In the genomic region with DNA sequence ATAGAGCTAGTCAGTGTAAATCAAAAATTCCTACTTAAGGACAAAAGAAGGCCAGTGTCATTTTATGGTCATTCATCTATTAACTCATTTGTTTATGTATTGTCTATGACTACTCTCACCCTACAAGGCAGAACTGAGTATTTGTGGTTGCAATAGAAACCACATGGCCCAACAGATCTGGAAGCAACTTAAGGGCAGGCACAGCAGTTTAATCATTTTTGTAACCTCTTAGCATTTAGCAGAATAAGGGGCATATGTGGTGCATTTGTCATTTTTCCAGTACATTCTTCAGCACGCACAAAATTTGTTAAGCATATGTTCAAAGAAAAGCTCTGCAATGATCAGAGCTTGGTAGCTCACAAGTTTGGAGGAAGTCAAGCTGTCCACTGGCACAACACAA, we compare ENCODE assay signal across 8 cellular contexts. TPM values are rescaled to one million over a fixed set of nuclear protein-coding genes. Genes with fewer than 3 reads are reported as not detected.
DNase-seq lines count a peak whose midpoint lies in the region; ATAC-seq and TF ChIP-seq lines count a peak whose summit lies in the region.

No MANE protein-coding gene starts in this region.

- H3K27ac ChIP-seq in A673 (ENCODE audit: low read depth, low read length, poor library complexity, severe bottlenecking) (peak overlapping the region; percentile 75), esophagus squamous epithelium (peak overlapping the region; percentile 86 to 93 (median 92)), sigmoid colon (peak overlapping the region in 2 of 4 donors; percentile 11 to 86)

- peak; percentile 26 for TF ChIP-seq POLR2A in GM18505 (IDR thresholded peaks at IDR 0.05; ENCODE audit: borderline replicate concordance, extremely low read depth, insufficient read depth, insufficient read length)
- TF ChIP-seq POLR2A in esophagus squamous epithelium (IDR thresholded peaks at IDR 0.05) = no peak
- TF ChIP-seq POLR2A in sigmoid colon (IDR thresholded peaks at IDR 0.05) = no peak

- ATAC-seq in GM18505 (IDR thresholded peaks at IDR 0.05; ENCODE audit: unreplicated experiment) = no peak
- ATAC-seq in HG02943 (IDR thresholded peaks at IDR 0.05; ENCODE audit: low read depth, unreplicated experiment) = peak; percentile 46
- ATAC-seq in HG03025 (IDR thresholded peaks at IDR 0.05; ENCODE audit: low FRiP score, unreplicated experiment) = no peak

- H3K4me3 ChIP-seq in A673 (ENCODE audit: low read depth, low read length, poor library complexity, severe bottlenecking) = peak overlapping the region; percentile 75
- H3K4me3 ChIP-seq in esophagus squamous epithelium = peak overlapping the region; percentile 65 to 92 (median 85)
- H3K4me3 ChIP-seq in sigmoid colon = peak overlapping the region; percentile 61 to 76 (median 66)

- CTCF ChIA-PET in A673 (lab: Charles Lee) = no interaction called here

- H3K27me3 ChIP-seq in A673 (replicated peaks; ENCODE audit: insufficient read depth, low read depth, low read length, poor library complexity) = no peaks in the 10 kb centered on the region
- H3K27me3 ChIP-seq in esophagus squamous epithelium = no peaks in the 10 kb centered on the region
- H3K27me3 ChIP-seq in sigmoid colon = no peaks in the 10 kb centered on the region

- TF ChIP-seq CTCF in A673 (conservative IDR thresholded peaks at IDR 0.05; ENCODE audit: low read depth, low read length) = no peak
- TF ChIP-seq CTCF in esophagus squamous epithelium (IDR thresholded peaks at IDR 0.05) = no peak
- TF ChIP-seq CTCF in sigmoid colon (IDR thresholded peaks at IDR 0.05) = no peak

- no peaks in the 10 kb centered on the region for H3K9me3 ChIP-seq in A673 (ENCODE audit: low read depth, low read length, poor library complexity, severe bottlenecking)
- no peaks in the 10 kb centered on the region for H3K9me3 ChIP-seq in esophagus squamous epithelium
- no peaks in the 10 kb centered on the region for H3K9me3 ChIP-seq in sigmoid colon

- no TSS peak for BruUV-seq in A673 (replicated peaks; lab: Mats Ljungman, UMichigan)

- peaks cover 4% of the 10 kb centered on the region for H3K36me3 ChIP-seq in A673 (ENCODE audit: insufficient read depth, low read length, poor library complexity, severe bottlenecking)
- peaks cover 0 to 3% (median 0%) of the 10 kb centered on the region in 3 donors for H3K36me3 ChIP-seq in esophagus squamous epithelium
- no peaks in the 10 kb centered on the region for H3K36me3 ChIP-seq in sigmoid colon

- DNase-seq in A673 (ENCODE audit: low spot score) = no peak
- peak; percentile 85 for DNase-seq in RKO (ENCODE audit: low spot score)
- no peak for DNase-seq in esophagus squamous epithelium (lab: John Stamatoyannopoulos, UW)
- no peak for DNase-seq in sigmoid colon
- DNase-seq in NCI-H1436 (lab: John Stamatoyannopoulos, UW) = no peak

- intact Hi-C loops in A673 (cut with micrococcal nuclease; ENCODE audit: unreplicated experiment) (no loop called here), esophagus squamous epithelium (cut with DNase I) (no loop called here), sigmoid colon (cut with DNase I) (loop anchor here (5.0 kb wide), 2 partner anchors 68 to 192 kb away; partner anchors contain the start of genes C9orf43, POLE3 and SLC31A2)

- POLR2A ChIA-PET in A673 (lab: Charles Lee; ENCODE audit: low non-redundant PET) = no interaction called here

- no peak for TF ChIP-seq EP300 in sigmoid colon (IDR thresholded peaks at IDR 0.05)

- 20 to 31% methylated on average over 1 of the region's 1 CpG for WGBS in esophagus squamous epithelium, 2 donors
- WGBS in sigmoid colon, 2 donors = 28 to 38% methylated on average over 1 of the region's 1 CpG

- H3K4me1 ChIP-seq in A673 (ENCODE audit: insufficient read depth, low read length, poor library complexity, severe bottlenecking) (peaks cover 18% of the 10 kb centered on the region), esophagus squamous epithelium (peaks cover 19 to 76% (median 22%) of the 10 kb centered on the region in 3 donors), sigmoid colon (peaks cover 0 to 46% (median 28%) of the 10 kb centered on the region in 4 donors)

RNA-seq across cellular contexts. Expression of gene FKBP15, which starts 1.1 kb away (rescaled TPM):
- total RNA-seq in A673 (2021) (22.0 and 23.5 TPM in 2 replicates), esophagus squamous epithelium (10 to 100 TPM; 17.7 to 23.3 (median 20.5) TPM), sigmoid colon (10 to 100 TPM; 18.8 to 22.5 (median 20.9) TPM)
- polyA plus RNA-seq in sigmoid colon = 10 to 100 TPM in 1 of 3 donors, 1 to 10 TPM in 2; 7.2 to 16.5 (median 9.5) TPM

RNA-seq across cellular contexts. Expression of gene SLC31A1, which starts 1.4 kb away (rescaled TPM):
- total RNA-seq in A673 (2021) (31.9 and 32.7 TPM in 2 replicates), esophagus squamous epithelium (10 to 100 TPM; 11.0 to 23.4 (median 17.8) TPM), sigmoid colon (1 to 10 TPM; 7.1 to 9.6 (median 8.6) TPM)
- 10 to 100 TPM in 2 of 3 donors, 1 to 10 TPM in 1; 4.2 to 28.0 (median 12.0) TPM for polyA plus RNA-seq in sigmoid colon

RNA-seq across cellular contexts. Expression of gene CDC26, which starts 55.4 kb away (rescaled TPM):
- total RNA-seq in A673 (2021) (17.9 and 25.4 TPM in 2 replicates), esophagus squamous epithelium (10 to 100 TPM; 20.5 to 42.4 (median 26.5) TPM), sigmoid colon (10 to 100 TPM; 57.1 to 71.7 (median 66.2) TPM)
- polyA plus RNA-seq in sigmoid colon = 10 to 100 TPM; 33.8 to 74.5 (median 64.5) TPM

RNA-seq across cellular contexts. Expression of gene PRPF4, which starts 55.5 kb away (rescaled TPM):
- total RNA-seq in A673 (2021) (54.4 and 59.8 TPM in 2 replicates), esophagus squamous epithelium (10 to 100 TPM; 11.4 to 19.0 (median 17.4) TPM), sigmoid colon (10 to 100 TPM; 12.7 to 21.4 (median 14.1) TPM)
- 10 to 100 TPM in 1 of 3 donors, 1 to 10 TPM in 2; 7.9 to 15.5 (median 9.0) TPM for polyA plus RNA-seq in sigmoid colon
